ENCODE assay signal across 13 cellular contexts in genomic region chr4:3136454-3136853, GRCh38.
DNase-seq lines count a peak whose midpoint lies in the region; ATAC-seq, FAIRE-seq and TF ChIP-seq lines count a peak whose summit lies in the region.
"Had no signal": no experiment of that assay in that cellular context is flagged by ENCODE, and none has a peak within 500 bp of the region (broad histone marks: within the 10 kb centered on the region; RNA-seq: fewer than 3 reads in every experiment).

No MANE protein-coding gene starts in this region.

- no peaks in the 10 kb centered on the region for H3K27me3 Mint-ChIP-seq in T-helper 2 cell treated with Interferon-gamma antibody and Interleukin-4, amounts not matched to agents 5 μg/mL and 100 μg/mL, for 36 hours (ENCODE audit: low read depth)
- H3K27me3 Mint-ChIP-seq: IgD-negative memory B cell, memory B cell had no signal

- WGBS in right cardiac atrium = 96% methylated on average over 2 of the region's 2 CpGs
- 93 to 96% methylated on average over 2 of the region's 2 CpGs for WGBS in tibial nerve, 2 donors

- no peak overlapping the region for H3K27ac Mint-ChIP-seq in T-helper 2 cell treated with Interferon-gamma antibody and Interleukin-4, amounts not matched to agents 5 μg/mL and 100 μg/mL, for 36 hours
- H3K27ac Mint-ChIP-seq: memory B cell had no signal

- TF ChIP-seq POLR2A in tibial nerve (IDR thresholded peaks at IDR 0.05) = no peak

- peak; percentile 68 for FAIRE-seq in RCC 7860 (lab: Jason Lieb, UNC)

- H3K9me3 Mint-ChIP-seq in T-helper 2 cell treated with Interferon-gamma antibody and Interleukin-4, amounts not matched to agents 5 μg/mL and 100 μg/mL, for 36 hours = no peaks in the 10 kb centered on the region
- H3K9me3 Mint-ChIP-seq: IgD-negative memory B cell, memory B cell had no signal

- H3K9me3 ChIP-seq in cardiac muscle cell (ENCODE audit: low read depth) (no peaks in the 10 kb centered on the region), right cardiac atrium (ENCODE audit: control insufficient read depth, low read length) (no peaks in the 10 kb centered on the region), tibial nerve (no peaks in the 10 kb centered on the region)
- H3K9me3 ChIP-seq: BE2C had no signal

- peaks cover 50% of the 10 kb centered on the region for H3K36me3 ChIP-seq in cardiac muscle cell
- peaks cover 5 to 96% (median 25%) of the 10 kb centered on the region in 3 donors for H3K36me3 ChIP-seq in tibial nerve

- H3K4me3 ChIP-seq in cardiac muscle cell (no peak overlapping the region), right cardiac atrium (ENCODE audit: low read length) (no peak overlapping the region), fibroblast of villous mesenchyme (ENCODE audit: low read depth, low read length) (peak overlapping the region; percentile 40), tibial nerve (no peak overlapping the region)
- H3K4me3 ChIP-seq: skin epidermis had no signal

- DNase-seq in cardiac muscle cell (ENCODE audit: low read depth in 1 of 2, low spot score in 1 of 2) = peak in 1 of 2 donors; percentile 46
- DNase-seq in right cardiac atrium = no peak
- DNase-seq in RCC 7860 (ENCODE audit: low spot score) = no peak
- DNase-seq in fibroblast of villous mesenchyme (ENCODE audit: low read depth) = peak; percentile 45
- no peak for DNase-seq in tibial nerve (ENCODE audit: low spot score in 2 of 2)
- no peak for DNase-seq in germinal center (ENCODE audit: low spot score)
- DNase-seq in T-helper 2 cell treated with Interferon-gamma antibody and Interleukin-4, amounts not matched to agents 5 μg/mL and 100 μg/mL, for 36 hours (ENCODE audit: low spot score) = no peak
- DNase-seq: BE2C had no signal

- TF ChIP-seq CTCF in cardiac muscle cell (IDR thresholded peaks at IDR 0.05; ENCODE audit: low read depth, low read length) (peak; percentile 37), fibroblast of villous mesenchyme (IDR thresholded peaks at IDR 0.05; ENCODE audit: insufficient read depth, low read depth, low read length) (peak; percentile 40), tibial nerve (IDR thresholded peaks at IDR 0.05) (peak in 4 of 5 experiments; percentile 5 to 24 (median 13))

- H3K36me3 Mint-ChIP-seq in T-helper 2 cell treated with Interferon-gamma antibody and Interleukin-4, amounts not matched to agents 5 μg/mL and 100 μg/mL, for 36 hours (ENCODE audit: low read depth) = peaks cover 34% of the 10 kb centered on the region

- H3K27ac ChIP-seq in cardiac muscle cell (no peak overlapping the region), right cardiac atrium (ENCODE audit: low read length) (no peak overlapping the region), tibial nerve (no peak overlapping the region)

- H3K4me3 Mint-ChIP-seq in T-helper 2 cell treated with Interferon-gamma antibody and Interleukin-4, amounts not matched to agents 5 μg/mL and 100 μg/mL, for 36 hours = no peak overlapping the region
- H3K4me3 Mint-ChIP-seq: IgD-negative memory B cell, memory B cell had no signal

- no peaks in the 10 kb centered on the region for H3K4me1 Mint-ChIP-seq in T-helper 2 cell treated with Interferon-gamma antibody and Interleukin-4, amounts not matched to agents 5 μg/mL and 100 μg/mL, for 36 hours (ENCODE audit: low read depth)
- H3K4me1 Mint-ChIP-seq: IgD-negative memory B cell, memory B cell had no signal

- no peak for ATAC-seq in right cardiac atrium
- ATAC-seq in HG02610 (IDR thresholded peaks at IDR 0.05; ENCODE audit: unreplicated experiment) = no peak
- ATAC-seq: esophagus mucosa had no signal

- no peak for TF ChIP-seq EP300 in tibial nerve (IDR thresholded peaks at IDR 0.05)

- H3K4me1 ChIP-seq in cardiac muscle cell (ENCODE audit: low read depth) = no peaks in the 10 kb centered on the region
- H3K4me1 ChIP-seq in right cardiac atrium (ENCODE audit: control insufficient read depth, insufficient read depth, low read length) = no peaks in the 10 kb centered on the region
- peaks cover 0 to 11% (median 0%) of the 10 kb centered on the region in 4 donors for H3K4me1 ChIP-seq in tibial nerve
- H3K4me1 ChIP-seq: BE2C had no signal

- intact Hi-C loops in right cardiac atrium (cut with DNase I) = no loop called here

- H3K27me3 ChIP-seq in cardiac muscle cell (no peaks in the 10 kb centered on the region), right cardiac atrium (ENCODE audit: control insufficient read depth, insufficient read depth) (no peaks in the 10 kb centered on the region), tibial nerve (no peaks in the 10 kb centered on the region)
- H3K27me3 ChIP-seq: BE2C had no signal
